In genomic region chr5:170105643-170106611, GRCh38 we compare ENCODE assay signal across 19 cellular contexts. TPM values are rescaled to one million over a fixed set of nuclear protein-coding genes. Genes with fewer than 3 reads are reported as not detected.
DNase-seq lines count a peak whose midpoint lies in the region; ATAC-seq and TF ChIP-seq lines count a peak whose summit lies in the region.
"Had no signal": no experiment of that assay in that cellular context is flagged by ENCODE, and none has a peak within 500 bp of the region (broad histone marks: within the 10 kb centered on the region; RNA-seq: fewer than 3 reads in every experiment).

Gene FOXI1, plus strand, starts transcription at chr5:170105897. Its CDS starts 61 bp downstream, at chr5:170105958.

- no peak for TF ChIP-seq CTCF in coronary artery (IDR thresholded peaks at IDR 0.05)
- no peak for TF ChIP-seq CTCF in osteocyte (IDR thresholded peaks at IDR 0.05)

- ATAC-seq in HG03159 (IDR thresholded peaks at IDR 0.05; ENCODE audit: unreplicated experiment) (no peak), GM18498 (IDR thresholded peaks at IDR 0.05; ENCODE audit: unreplicated experiment) (no peak)
- ATAC-seq: A549, heart right ventricle, HepG2, left lobe of liver had no signal

- H3K4me3 Mint-ChIP-seq in osteocyte (ENCODE audit: unreplicated experiment), result no peak within 1 kb of the TSS
- H3K4me3 Mint-ChIP-seq: activated B cell treated with CpG ODN at 0.5 μM for 24 hours, nephron progenitor cell had no signal

- H3K27me3 Mint-ChIP-seq in osteocyte (ENCODE audit: unreplicated experiment), result peaks cover 26% of the 10 kb centered on the region

- H3K4me3 ChIP-seq in coronary artery, result no peak within 1 kb of the TSS
- H3K4me3 ChIP-seq: A549, heart right ventricle, right lobe of liver had no signal

- H3K27ac Mint-ChIP-seq in osteocyte (ENCODE audit: unreplicated experiment), result no peak within 1 kb of the TSS
- H3K27ac Mint-ChIP-seq: activated B cell treated with CpG ODN at 0.5 μM for 24 hours, nephron progenitor cell had no signal

- peaks cover 3% of the 10 kb centered on the region for H3K4me1 Mint-ChIP-seq in osteocyte (ENCODE audit: unreplicated experiment)
- H3K4me1 Mint-ChIP-seq: activated B cell treated with CpG ODN at 0.5 μM for 24 hours had no signal

- H3K27ac ChIP-seq in coronary artery, result no peak within 1 kb of the TSS
- H3K27ac ChIP-seq: heart right ventricle, right lobe of liver had no signal

- peak; percentile 7 for DNase-seq in NCI-H146 (lab: John Stamatoyannopoulos, UW)
- no peak for DNase-seq in NCI-H146 treated with DMSO at 0.1 percent for 48 hours (lab: John Stamatoyannopoulos, UW; ENCODE audit: unreplicated experiment)
- peak; percentile 32 for DNase-seq in MV-4-11 (lab: John Stamatoyannopoulos, UW)
- DNase-seq in coronary artery (ENCODE audit: low spot score), result peak; percentile 63
- DNase-seq in osteocyte (ENCODE audit: extremely low spot score, unreplicated experiment), result peak; percentile 81
- DNase-seq in cerebellum (ENCODE audit: low spot score), result no peak
- DNase-seq: activated B cell treated with CpG ODN at 0.5 μM for 24 hours; erythroblast; heart right ventricle; NCI-H1105 treated with DMSO at 0.1 percent for 48 hours; nephron progenitor cell; right lobe of liver; stimulated activated naive CD4-positive, alpha-beta T cell had no signal

- H3K36me3 Mint-ChIP-seq in osteocyte (ENCODE audit: unreplicated experiment), result no peaks in the 10 kb centered on the region

- no peaks in the 10 kb centered on the region for H3K9me3 Mint-ChIP-seq in osteocyte (ENCODE audit: unreplicated experiment)
- H3K9me3 Mint-ChIP-seq: activated B cell treated with CpG ODN at 0.5 μM for 24 hours, nephron progenitor cell had no signal

RNA-seq across cellular contexts. Expression of gene FOXI1, which starts in this region (rescaled TPM):
- not detected in 2 replicates for total RNA-seq in osteocyte
- not detected for total RNA-seq in cerebellum
- total RNA-seq: activated B cell treated with CpG ODN at 0.5 μM for 24 hours, chondrocyte, heart right ventricle, HepG2, left lobe of liver, right lobe of liver had no signal

Comparison
In these comparisons a context has a peak if more than half of its experiments do, and no peak if none do; other contexts are left out.
1. DNase-seq: peak in NCI-H146 (single experiment), MV-4-11 (single experiment) and coronary artery (single experiment); none in NCI-H146 treated with DMSO at 0.1 percent for 48 hours (single experiment) and cerebellum (single experiment).
2. Peak in DNase-seq in osteocyte; RNA of the gene not detected or under 1 TPM.